In the genomic region with DNA sequence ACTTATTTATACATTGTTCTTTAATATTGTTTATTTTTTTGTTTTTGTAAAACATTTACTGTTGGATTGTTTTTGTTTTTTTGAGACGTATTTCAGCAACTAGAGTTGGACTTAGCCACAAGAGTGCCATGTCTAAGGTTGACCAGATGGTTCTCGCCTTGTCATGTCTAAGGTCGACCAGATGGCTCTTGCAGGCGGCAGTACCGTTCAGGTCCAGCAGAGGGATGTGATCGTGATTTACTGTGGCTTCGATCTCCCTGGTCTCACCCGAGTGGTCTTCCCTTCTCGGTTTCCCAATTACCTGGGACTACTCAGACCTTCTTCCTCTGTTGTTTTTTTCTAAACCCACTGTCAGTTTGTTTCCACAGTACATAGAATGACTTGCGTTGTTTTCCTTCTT, we compare ENCODE assay signal across 13 cellular contexts.
DNase-seq lines count a peak whose midpoint lies in the region; ATAC-seq and TF ChIP-seq lines count a peak whose summit lies in the region.
"Had no signal": no experiment of that assay in that cellular context is flagged by ENCODE, and none has a peak within 500 bp of the region (broad histone marks: within the 10 kb centered on the region; RNA-seq: fewer than 3 reads in every experiment).

No MANE protein-coding gene starts in this region.

- H3K79me2 ChIP-seq in Karpas-422 (ENCODE audit: low read length), result peaks cover 30% of the 10 kb centered on the region

- no peak overlapping the region for H3K4me3 ChIP-seq in Karpas-422 (ENCODE audit: low read length)
- no peak overlapping the region for H3K4me3 ChIP-seq in cardiac fibroblast (replicated peaks in 1 of 2; ENCODE audit: low read depth in 2 of 2, low read length in 2 of 2)
- H3K4me3 ChIP-seq: lung, tibial artery had no signal

- no peak overlapping the region for H3K4me2 ChIP-seq in Karpas-422 (ENCODE audit: low read depth, low read length, poor library complexity, severe bottlenecking)
- H3K4me2 ChIP-seq: BLaER1 treated with 17β-estradiol and CSF1 and Interleukin-3, amounts not matched to agents 10 nM and 100 nM had no signal

- no peak overlapping the region for H3K9ac ChIP-seq in Karpas-422 (ENCODE audit: low read length)
- H3K9ac ChIP-seq: BLaER1 treated with 17β-estradiol and CSF1 and Interleukin-3, amounts not matched to agents 10 nM and 100 nM had no signal

- no peaks in the 10 kb centered on the region for H3K4me1 ChIP-seq in Karpas-422 (ENCODE audit: low read length)
- H3K4me1 ChIP-seq: tibial artery had no signal

- no peak overlapping the region for H2AFZ ChIP-seq in Karpas-422 (ENCODE audit: low read length)

- no peaks in the 10 kb centered on the region for H4K20me1 ChIP-seq in Karpas-422 (ENCODE audit: insufficient read depth, low read depth, low read length)
- H4K20me1 ChIP-seq: BLaER1 treated with 17β-estradiol and CSF1 and Interleukin-3, amounts not matched to agents 10 nM and 100 nM had no signal

- H3K36me3 ChIP-seq in Karpas-422 (ENCODE audit: insufficient read depth, low read length), result peaks cover 31% of the 10 kb centered on the region

- TF ChIP-seq CTCF in cardiac fibroblast (IDR thresholded peaks at IDR 0.05; ENCODE audit: low read depth, low read length), result peak; percentile 52

- H3K27me3 ChIP-seq in Karpas-422 (ENCODE audit: low read length), result no peaks in the 10 kb centered on the region
- H3K27me3 ChIP-seq: BLaER1 treated with 17β-estradiol and CSF1 and Interleukin-3, amounts not matched to agents 10 nM and 100 nM; tibial artery had no signal

- no peak overlapping the region for H3K27ac ChIP-seq in Karpas-422 (ENCODE audit: low read length)
- H3K27ac ChIP-seq: BLaER1 treated with 17β-estradiol and CSF1 and Interleukin-3, amounts not matched to agents 10 nM and 100 nM; tibial artery had no signal

- ATAC-seq in HG03139 (IDR thresholded peaks at IDR 0.05; ENCODE audit: unreplicated experiment) (no peak), HG03460 (IDR thresholded peaks at IDR 0.05; ENCODE audit: unreplicated experiment) (no peak)

- intact Hi-C loops in posterior vena cava (cut with DNase I), result no loop called here

- H3K9me3 ChIP-seq in Karpas-422 (ENCODE audit: low read length), result peaks cover 32% of the 10 kb centered on the region

- H3K9me2 ChIP-seq in Karpas-422 (replicated peaks; ENCODE audit: insufficient read depth, low read length), result no peaks in the 10 kb centered on the region

- peak; percentile 7 to 9 for DNase-seq in activated CD4-positive, alpha-beta T cell treated with anti-CD3 and anti-CD28 coated beads, Interleukin-2, amount 50 U/mL, for 48 hours
- no peak for DNase-seq in activated CD4-positive, alpha-beta T cell treated with anti-CD3 and anti-CD28 coated beads, Interleukin-2, amount 50 U/mL, for 1 hour
- DNase-seq in Karpas-422, result peak; percentile 56
- peak in 1 of 2 donors; percentile 23 for DNase-seq in cardiac fibroblast (ENCODE audit: low read depth in 2 of 2)
- DNase-seq in posterior vena cava (ENCODE audit: low spot score), result peak; percentile 23
- DNase-seq in RPMI8226, result no peak
- DNase-seq: KG1, NCI-H446 treated with DMSO at 0.1 percent for 48 hours, tibial artery had no signal

Comparison
In these comparisons a context has a peak if more than half of its experiments do, and no peak if none do; other contexts are left out.
1. DNase-seq: peak in activated CD4-positive, alpha-beta T cell treated with anti-CD3 and anti-CD28 coated beads, Interleukin-2, amount 50 U/mL, for 48 hours (2 of 2), Karpas-422 (single experiment) and posterior vena cava (single experiment); none in activated CD4-positive, alpha-beta T cell treated with anti-CD3 and anti-CD28 coated beads, Interleukin-2, amount 50 U/mL, for 1 hour (single experiment) and RPMI8226 (single experiment).